ENCODE assay signal across 8 cellular contexts in the genomic region with DNA sequence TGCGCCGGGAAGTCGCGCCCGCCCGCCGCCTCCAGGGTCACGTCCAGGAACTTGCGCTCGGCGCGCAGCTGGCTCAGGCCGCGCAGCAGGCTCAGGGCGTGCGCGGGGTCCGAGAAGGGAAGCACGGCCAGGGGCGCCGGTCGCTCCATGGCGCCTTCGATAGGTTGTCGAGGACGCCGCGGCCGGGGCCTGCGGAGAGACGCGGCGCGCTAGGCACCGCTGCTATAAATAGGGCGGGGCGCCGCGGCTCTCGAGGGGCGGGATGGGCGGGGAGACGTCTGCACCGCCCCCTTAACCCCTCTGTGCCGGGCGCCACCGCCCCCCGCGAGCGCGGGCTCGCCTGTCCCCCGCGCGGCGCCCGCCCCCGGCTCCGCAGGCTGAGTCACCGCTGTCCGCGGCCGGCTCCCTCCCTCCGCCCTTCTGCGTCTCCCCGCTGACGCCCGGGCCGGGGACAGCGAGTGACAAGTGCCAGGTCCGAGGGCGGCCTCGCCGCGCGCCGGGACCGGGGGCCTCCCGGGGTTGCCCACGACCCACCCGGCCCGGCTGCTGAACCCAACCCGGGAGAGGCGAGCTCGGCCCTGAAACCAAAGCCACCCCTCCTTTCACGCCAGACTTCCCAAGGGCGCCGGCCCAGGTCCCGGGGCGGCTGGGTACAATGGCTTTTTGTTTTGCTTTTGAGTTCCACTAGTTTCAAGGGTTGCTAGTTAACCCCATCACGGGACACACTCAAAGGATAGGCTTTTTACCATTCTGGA. TPM values are rescaled to one million over a fixed set of nuclear protein-coding genes. Genes with fewer than 3 reads are reported as not detected.
A peak's percentile ranks its signal among the peaks of the same experiment; 100 is the strongest.
DNase-seq lines count a peak whose midpoint lies in the region; ATAC-seq and TF ChIP-seq lines count a peak whose summit lies in the region.

A gene with protein sequence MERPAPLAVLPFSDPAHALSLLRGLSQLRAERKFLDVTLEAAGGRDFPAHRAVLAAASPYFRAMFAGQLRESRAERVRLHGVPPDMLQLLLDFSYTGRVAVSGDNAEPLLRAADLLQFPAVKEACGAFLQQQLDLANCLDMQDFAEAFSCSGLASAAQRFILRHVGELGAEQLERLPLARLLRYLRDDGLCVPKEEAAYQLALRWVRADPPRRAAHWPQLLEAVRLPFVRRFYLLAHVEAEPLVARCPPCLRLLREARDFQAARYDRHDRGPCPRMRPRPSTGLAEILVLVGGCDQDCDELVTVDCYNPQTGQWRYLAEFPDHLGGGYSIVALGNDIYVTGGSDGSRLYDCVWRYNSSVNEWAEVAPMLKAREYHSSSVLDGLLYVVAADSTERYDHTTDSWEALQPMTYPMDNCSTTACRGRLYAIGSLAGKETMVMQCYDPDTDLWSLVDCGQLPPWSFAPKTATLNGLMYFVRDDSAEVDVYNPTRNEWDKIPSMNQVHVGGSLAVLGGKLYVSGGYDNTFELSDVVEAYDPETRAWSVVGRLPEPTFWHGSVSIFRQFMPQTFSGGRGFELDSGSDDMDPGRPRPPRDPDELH (minus strand): TSS at position 201 of the 755 bp plus-strand sequence. CDS start 52 bp downstream, at position 149.

- 0% methylated on average over 91 of the region's 91 CpGs for WGBS in ectodermal cell, 2 experiments
- 0% methylated on average over 53 to 91 of the region's 91 CpGs for WGBS in lung, 2 donors

- peaks cover 24% of the 10 kb centered on the region for H3K36me3 Mint-ChIP-seq in activated CD8-positive, alpha-beta T cell treated with anti-CD3 and anti-CD28 coated beads, Interleukin-2, amount 10 ng/mL, durations not matched to agents 7 days and 5 days (ENCODE audit: low read depth)

- peak within 1 kb of the TSS; percentile 95 for H3K27ac Mint-ChIP-seq in activated CD8-positive, alpha-beta T cell treated with anti-CD3 and anti-CD28 coated beads, Interleukin-2, amount 10 ng/mL, durations not matched to agents 7 days and 5 days

- DNase-seq in AG10803 (ENCODE audit: low read depth) (peak; percentile 88), NCI-H748 treated with DMSO at 0.1 percent for 48 hours (lab: John Stamatoyannopoulos, UW) (peak; percentile 34), lung (ENCODE audit: low spot score) (peak; percentile 89)
- peak; percentile 86 for DNase-seq in activated CD8-positive, alpha-beta T cell treated with anti-CD3 and anti-CD28 coated beads, Interleukin-2, amount 10 ng/mL, durations not matched to agents 7 days and 5 days
- peak; percentile 76 to 84 (median 80) for DNase-seq in stimulated activated CD4-positive, alpha-beta T cell treated with anti-CD3 and anti-CD28 coated beads, TNF-alpha, amount 100 ng/mL, for 4 hours (ENCODE audit: low read depth in 3 of 3)

- H3K4me3 ChIP-seq in AG10803 (ENCODE audit: low read length) (peak within 1 kb of the TSS; percentile 95), ectodermal cell (ENCODE audit: insufficient read depth, low read depth, low read length) (peak within 1 kb of the TSS; percentile 71), lung (peak within 1 kb of the TSS; percentile 95)

- peaks cover 29% of the 10 kb centered on the region for H3K4me1 Mint-ChIP-seq in activated CD8-positive, alpha-beta T cell treated with anti-CD3 and anti-CD28 coated beads, Interleukin-2, amount 10 ng/mL, durations not matched to agents 7 days and 5 days (ENCODE audit: low read depth)

- H3K27ac ChIP-seq in ectodermal cell (ENCODE audit: insufficient read depth, low read depth, low read length, poor library complexity, severe bottlenecking) (peak within 1 kb of the TSS; percentile 80), lung (ENCODE audit: low read depth in 1 of 2, low read length in 1 of 2) (peak within 1 kb of the TSS; percentile 96 to 100)

- no peaks in the 10 kb centered on the region for H3K9me3 Mint-ChIP-seq in activated CD8-positive, alpha-beta T cell treated with anti-CD3 and anti-CD28 coated beads, Interleukin-2, amount 10 ng/mL, durations not matched to agents 7 days and 5 days (ENCODE audit: insufficient read depth)

- H3K36me3 ChIP-seq in ectodermal cell (ENCODE audit: control insufficient read depth, insufficient read depth, low read length) (no peaks in the 10 kb centered on the region), lung (ENCODE audit: control insufficient read depth in 2 of 2, insufficient read depth in 2 of 2, low read length in 2 of 2) (peaks cover 0 to 8% of the 10 kb centered on the region in 2 donors)

- H3K27me3 ChIP-seq in ectodermal cell (ENCODE audit: control insufficient read depth, insufficient read depth, low read length, poor library complexity, severe bottlenecking) (peaks cover 20% of the 10 kb centered on the region), lung (ENCODE audit: control insufficient read depth, insufficient read depth) (no peaks in the 10 kb centered on the region)

- POLR2A ChIA-PET in activated CD8-positive, alpha-beta T cell treated with anti-CD3 and anti-CD28 coated beads, Interleukin-2, amount 10 ng/mL, durations not matched to agents 7 days and 5 days (lab: Charles Lee), result interaction anchor here (0.5 to 4.5 kb wide), 14 partner anchors 9 to 211 kb away, joined by 3 to 32 read pairs (median 4); partner anchors contain the start of genes NOL9, PHF13, PLEKHG5 and TAS1R1

- ATAC-seq in GM18909 (IDR thresholded peaks at IDR 0.05; ENCODE audit: poor library complexity, unreplicated experiment), result peak; percentile 53
- peak; percentile 46 for ATAC-seq in HG03159 (IDR thresholded peaks at IDR 0.05; ENCODE audit: unreplicated experiment)
- peak; percentile 63 for ATAC-seq in activated CD8-positive, alpha-beta T cell treated with anti-CD3 and anti-CD28 coated beads, Interleukin-2, amount 10 ng/mL, durations not matched to agents 7 days and 5 days
- peak; percentile 89 for ATAC-seq in lung (ENCODE audit: insufficient read depth, low FRiP score)

- H3K4me1 ChIP-seq in ectodermal cell (ENCODE audit: control insufficient read depth, insufficient read depth, low read length) (peaks cover 18% of the 10 kb centered on the region), lung (ENCODE audit: control insufficient read depth in 2 of 2, insufficient read depth in 2 of 2, low read length in 2 of 2) (peaks cover 3 to 16% of the 10 kb centered on the region in 2 donors)

- TF ChIP-seq CTCF in AG10803 (conservative IDR thresholded peaks at IDR 0.05; ENCODE audit: low read length), result no peak
- no peak for TF ChIP-seq CTCF in lung (IDR thresholded peaks at IDR 0.05; ENCODE audit: control extremely low read depth, extremely low read depth)

- no peaks in the 10 kb centered on the region for H3K27me3 Mint-ChIP-seq in activated CD8-positive, alpha-beta T cell treated with anti-CD3 and anti-CD28 coated beads, Interleukin-2, amount 10 ng/mL, durations not matched to agents 7 days and 5 days (ENCODE audit: low read depth)

- H3K9me3 ChIP-seq in ectodermal cell (ENCODE audit: control insufficient read depth, low read length) (no peaks in the 10 kb centered on the region), lung (ENCODE audit: control insufficient read depth in 2 of 2, insufficient read depth in 1 of 2, low read length in 1 of 2) (no peaks in the 10 kb centered on the region)

- CTCF ChIA-PET in activated CD8-positive, alpha-beta T cell treated with anti-CD3 and anti-CD28 coated beads, Interleukin-2, amount 10 ng/mL, durations not matched to agents 7 days and 5 days (lab: Charles Lee), result interaction anchor here (0.7 to 4.7 kb wide), 9 partner anchors 10 to 112 kb away, joined by 3 to 37 read pairs (median 4); partner anchors contain the start of genes NOL9, TAS1R1 and ZBTB48

- H3K4me3 Mint-ChIP-seq in activated CD8-positive, alpha-beta T cell treated with anti-CD3 and anti-CD28 coated beads, Interleukin-2, amount 10 ng/mL, durations not matched to agents 7 days and 5 days, result peak within 1 kb of the TSS; percentile 99

RNA-seq across cellular contexts. Expression of the gene that starts here (rescaled TPM):
- total RNA-seq in activated CD8-positive, alpha-beta T cell treated with anti-CD3 and anti-CD28 coated beads, Interleukin-2, amount 10 ng/mL, durations not matched to agents 7 days and 5 days, result 10 to 100 TPM; 22.8 to 23.0 TPM
- polyA plus RNA-seq in ectodermal cell (2013, experiment 1 of 4), result 11.1 TPM
- polyA plus RNA-seq in ectodermal cell (2013, experiment 2 of 4), result 12.9 TPM
- polyA plus RNA-seq in ectodermal cell (2013, experiment 3 of 4), result 9.3 TPM
- 9.0 TPM for polyA plus RNA-seq in ectodermal cell (2013, experiment 4 of 4)
- total RNA-seq in lung, result 10 to 100 TPM; 16.0 to 31.3 TPM
- 10 to 100 TPM in 1 of 2 donors, 1 to 10 TPM in 1; 9.2 to 23.3 TPM for polyA plus RNA-seq in lung

Comparison
In these comparisons a context has a peak if more than half of its experiments do, and no peak if none do; other contexts are left out.
1. Peak in every context shown above with its lines: DNase-seq, ATAC-seq, H3K4me3 ChIP-seq and H3K27ac ChIP-seq.
2. DNase-seq: peak in every context shown above with its lines; median percentile 89 in lung; 88 in AG10803; 86 in activated CD8-positive, alpha-beta T cell treated with anti-CD3 and anti-CD28 coated beads, Interleukin-2, amount 10 ng/mL, durations not matched to agents 7 days and 5 days; 80 in stimulated activated CD4-positive, alpha-beta T cell treated with anti-CD3 and anti-CD28 coated beads, TNF-alpha, amount 100 ng/mL, for 4 hours; 34 in NCI-H748 treated with DMSO at 0.1 percent for 48 hours.